ENCODE assay signal across 6 cellular contexts in the genomic region with DNA sequence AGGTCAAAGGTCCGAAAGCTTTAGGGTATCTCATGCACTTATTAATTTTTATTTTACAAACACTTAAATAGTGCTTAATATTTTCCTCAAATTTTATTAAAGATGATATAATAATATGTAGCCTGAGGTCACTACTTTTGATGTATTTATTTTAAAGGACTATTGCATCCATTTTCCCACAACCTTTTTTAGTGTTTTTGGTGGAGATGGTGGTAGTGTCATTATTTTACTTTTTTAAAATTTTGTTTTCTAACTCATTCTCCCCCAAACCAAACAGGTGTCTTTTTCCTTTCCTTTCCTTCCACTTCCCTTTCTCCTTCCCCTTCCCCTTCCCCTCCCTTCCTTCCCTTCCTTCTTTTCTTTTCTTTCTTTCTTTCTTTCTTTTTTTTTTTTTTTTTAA.
"Had no signal": no experiment of that assay in that cellular context is flagged by ENCODE, and none has a peak within 500 bp of the region (broad histone marks: within the 10 kb centered on the region; RNA-seq: fewer than 3 reads in every experiment).

No MANE protein-coding gene starts in this region.

- DNase-seq: IMR-90, KBM-7, KG1 had no signal

- H3K27ac ChIP-seq: HL-60, KMS-11 had no signal

- FAIRE-seq: HTR-8/SVneo had no signal

- H3K9ac ChIP-seq: KMS-11 had no signal

- H3K4me2 ChIP-seq: KMS-11 had no signal
